ENCODE assay signal across 8 cellular contexts in genomic region chr22:24434472-24435322, GRCh38. TPM values are rescaled to one million over a fixed set of nuclear protein-coding genes. Genes with fewer than 3 reads are reported as not detected.
DNase-seq lines count a peak whose midpoint lies in the region; ATAC-seq and TF ChIP-seq lines count a peak whose summit lies in the region.

No MANE protein-coding gene starts in this region.

- H2AFZ ChIP-seq in DND-41 (ENCODE audit: low read depth, low read length), result no peak overlapping the region

- H3K27ac ChIP-seq in DND-41 (ENCODE audit: low read length), result peak overlapping the region; percentile 95
- peak overlapping the region; percentile 4 to 50 for H3K27ac ChIP-seq in right atrium auricular region

- H3K9me3 ChIP-seq in DND-41 (ENCODE audit: insufficient read depth, low read length, severe bottlenecking) (no peaks in the 10 kb centered on the region), right atrium auricular region (no peaks in the 10 kb centered on the region)

- peak; percentile 88 for DNase-seq in DND-41
- peak; percentile 80 to 93 for DNase-seq in NOMO-1 (lab: John Stamatoyannopoulos, UW; ENCODE audit: unreplicated experiment in 2 of 2)
- DNase-seq in activated T-cell treated with anti-CD3 and anti-CD28 coated beads, Interleukin-2, amount 50 U/mL, for 48 hours, result peak; percentile 84 to 85
- no peak for DNase-seq in right atrium auricular region (ENCODE audit: low spot score)
- DNase-seq in stimulated activated CD8-positive, alpha-beta memory T cell treated with anti-CD3 and anti-CD28 coated beads, Interleukin-12 subunit alpha, Interleukin-12 subunit beta, amount 100 ng/mL, for 4 hours (ENCODE audit: low read depth), result peak; percentile 64
- no peak for DNase-seq in kidney glomerular epithelial cell (lab: John Stamatoyannopoulos, UW)
- no peak for DNase-seq in NCI-H748 treated with DMSO at 0.1 percent for 48 hours (lab: John Stamatoyannopoulos, UW)

- peak overlapping the region; percentile 41 for H3K4me2 ChIP-seq in DND-41 (ENCODE audit: insufficient read depth, low read length)

- H3K9ac ChIP-seq in DND-41 (ENCODE audit: low read depth, low read length), result peak overlapping the region; percentile 40

- no peak overlapping the region; a peak in 1 of 4 replicates for H3K4me3 ChIP-seq in DND-41 (ENCODE audit: low read depth in 1 of 2, low read length in 2 of 2)
- H3K4me3 ChIP-seq in right atrium auricular region, result no peak overlapping the region

- ATAC-seq in DND-41 (ENCODE audit: insufficient read depth, low read depth) (peak; percentile 88), GM21786 (IDR thresholded peaks at IDR 0.05; ENCODE audit: unreplicated experiment) (peak; percentile 44)

- H3K79me2 ChIP-seq in DND-41 (ENCODE audit: insufficient read depth, low read length), result peaks cover 40% of the 10 kb centered on the region

- H3K36me3 ChIP-seq in DND-41 (ENCODE audit: insufficient read depth, low read length), result peaks cover 20% of the 10 kb centered on the region
- H3K36me3 ChIP-seq in right atrium auricular region, result no peaks in the 10 kb centered on the region

- H4K20me1 ChIP-seq in DND-41 (ENCODE audit: insufficient read depth, low read length), result peaks cover 4% of the 10 kb centered on the region; the same call in 1 of the 2 replicates

- H3K27me3 ChIP-seq in DND-41 (ENCODE audit: insufficient read depth, low read length, poor library complexity) (no peaks in the 10 kb centered on the region), right atrium auricular region (no peaks in the 10 kb centered on the region)

- H3K4me1 ChIP-seq in DND-41 (ENCODE audit: insufficient read depth, low read length), result peaks cover 94% of the 10 kb centered on the region
- H3K4me1 ChIP-seq in right atrium auricular region, result peaks cover 0 to 70% of the 10 kb centered on the region in 2 donors

- TF ChIP-seq CTCF in DND-41 (IDR thresholded peaks at IDR 0.05; ENCODE audit: borderline replicate concordance, extremely low read depth, low read length, poor library complexity, severe bottlenecking) (no peak), right atrium auricular region (IDR thresholded peaks at IDR 0.05) (no peak)

RNA-seq across cellular contexts. Expression of gene ADORA2A, which starts 7.3 kb away (rescaled TPM):
- total RNA-seq in right atrium auricular region, result 1 to 10 TPM; 5.9 to 7.1 TPM

Comparison
In these comparisons a context has a peak if more than half of its experiments do, and no peak if none do; other contexts are left out.
1. DNase-seq: peak in DND-41 (single experiment), NOMO-1 (2 of 2), activated T-cell treated with anti-CD3 and anti-CD28 coated beads, Interleukin-2, amount 50 U/mL, for 48 hours (2 of 2) and stimulated activated CD8-positive, alpha-beta memory T cell treated with anti-CD3 and anti-CD28 coated beads, Interleukin-12 subunit alpha, Interleukin-12 subunit beta, amount 100 ng/mL, for 4 hours (single experiment); none in right atrium auricular region (single experiment), kidney glomerular epithelial cell (single experiment) and NCI-H748 treated with DMSO at 0.1 percent for 48 hours (single experiment).